ENCODE assay signal across 8 cellular contexts in the genomic region with DNA sequence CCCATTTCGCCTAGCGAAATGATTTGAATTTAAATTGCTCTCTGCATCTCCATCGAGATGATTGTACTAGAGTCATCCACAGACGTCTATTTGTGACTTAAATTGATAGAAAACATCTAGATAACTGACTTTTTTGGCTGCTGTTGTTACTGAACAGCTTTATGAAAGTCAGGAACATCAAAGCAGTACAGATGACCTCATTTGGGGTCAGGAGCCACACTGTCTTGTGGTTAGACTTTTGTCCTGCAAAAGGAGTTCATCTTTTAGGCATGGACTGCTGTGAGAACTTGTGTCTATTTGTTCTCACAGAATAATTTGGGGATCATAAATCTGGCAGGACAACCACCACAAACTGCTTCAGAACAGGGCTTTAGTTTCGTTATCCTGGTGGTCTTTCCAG. TPM values are rescaled to one million over a fixed set of nuclear protein-coding genes. Genes with fewer than 3 reads are reported as not detected.
"Had no signal": no experiment of that assay in that cellular context is flagged by ENCODE, and none has a peak within 500 bp of the region (broad histone marks: within the 10 kb centered on the region; RNA-seq: fewer than 3 reads in every experiment).

No MANE protein-coding gene starts in this region.

RNA-seq across cellular contexts. Expression of a gene that starts 4.8 kb away (rescaled TPM):
- total RNA-seq: colonic mucosa, esophagus squamous epithelium, mesenteric fat pad, omental fat pad, prostate gland, smooth muscle cell, thyroid gland had no signal

RNA-seq across cellular contexts. Expression of a gene that starts 5.4 kb away (rescaled TPM):
- total RNA-seq: colonic mucosa, esophagus squamous epithelium, mesenteric fat pad, omental fat pad, prostate gland, smooth muscle cell, thyroid gland had no signal

RNA-seq across cellular contexts. Expression of a gene that starts 15.7 kb away (rescaled TPM):
- total RNA-seq: colonic mucosa, esophagus squamous epithelium, lower leg skin, mesenteric fat pad, omental fat pad, prostate gland, smooth muscle cell, thyroid gland had no signal

RNA-seq across cellular contexts. Expression of a gene that starts 42.2 kb away (rescaled TPM):
- total RNA-seq: colonic mucosa, esophagus squamous epithelium, lower leg skin, mesenteric fat pad, omental fat pad, prostate gland, smooth muscle cell, thyroid gland had no signal
